In the genomic region with DNA sequence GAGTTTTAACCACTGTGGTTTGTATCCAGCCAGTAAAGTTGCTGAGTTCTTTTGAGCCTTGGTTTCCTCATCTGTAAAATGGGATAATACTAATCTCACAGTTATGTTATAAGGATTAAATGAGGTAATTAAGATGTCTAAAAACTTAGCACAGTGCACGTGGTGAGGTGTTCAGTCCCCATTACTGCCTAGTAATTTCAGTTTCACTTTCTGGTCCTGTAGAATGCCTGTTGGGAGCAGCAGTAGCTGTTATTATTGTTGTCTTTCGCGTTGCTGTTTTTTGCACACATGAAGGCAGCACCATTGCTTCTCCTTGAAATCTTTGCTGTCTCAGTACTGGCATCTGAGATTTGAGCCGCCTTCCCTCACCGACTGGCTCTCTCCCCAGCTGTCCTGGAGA, we compare ENCODE assay signal across 13 cellular contexts.
DNase-seq lines count a peak whose midpoint lies in the region; ATAC-seq and TF ChIP-seq lines count a peak whose summit lies in the region.
"Had no signal": no experiment of that assay in that cellular context is flagged by ENCODE, and none has a peak within 500 bp of the region (broad histone marks: within the 10 kb centered on the region; RNA-seq: fewer than 3 reads in every experiment).

No MANE protein-coding gene starts in this region.

- no peak for TF ChIP-seq CTCF in DND-41 (IDR thresholded peaks at IDR 0.05; ENCODE audit: borderline replicate concordance, extremely low read depth, low read length, poor library complexity, severe bottlenecking)
- no peak for TF ChIP-seq CTCF in MM.1S (IDR thresholded peaks at IDR 0.05; ENCODE audit: low read length)

- H3K36me3 ChIP-seq in DND-41 (ENCODE audit: insufficient read depth, low read length) = no peaks in the 10 kb centered on the region
- H3K36me3 ChIP-seq in MM.1S (replicated peaks; ENCODE audit: insufficient read depth, low read length) = no peaks in the 10 kb centered on the region
- H3K36me3 ChIP-seq in adipocyte (ENCODE audit: control insufficient read depth, insufficient read depth, low read length, severe bottlenecking) = no peaks in the 10 kb centered on the region
- H3K36me3 ChIP-seq: HAP-1 had no signal

- H3K4me2 ChIP-seq in DND-41 (ENCODE audit: insufficient read depth, low read length) (peak overlapping the region; percentile 40; the same call in 1 of the 2 replicates), MM.1S (ENCODE audit: low read depth, low read length) (peak overlapping the region; percentile 25; the same call in 1 of the 2 replicates)

- H3K27me3 ChIP-seq in DND-41 (ENCODE audit: insufficient read depth, low read length, poor library complexity) (no peaks in the 10 kb centered on the region), MM.1S (replicated peaks; ENCODE audit: insufficient read depth, low read length) (no peaks in the 10 kb centered on the region), adipocyte (replicated peaks; ENCODE audit: control insufficient read depth, insufficient read depth, low read length) (peaks cover 19% of the 10 kb centered on the region)

- H3K4me3 ChIP-seq in DND-41 (ENCODE audit: low read depth in 1 of 2, low read length in 2 of 2) (no peak overlapping the region), MM.1S (ENCODE audit: low read length) (no peak overlapping the region), adipocyte (ENCODE audit: low read length) (peak overlapping the region; percentile 29), skin epidermis (no peak overlapping the region)
- H3K4me3 ChIP-seq: HAP-1 had no signal

- DNase-seq in DND-41 (peak; percentile 4), MM.1S (peak; percentile 28), adipocyte (ENCODE audit: low read depth) (no peak), NCI-H2107 (lab: John Stamatoyannopoulos, UW) (no peak), amygdala (lab: John Stamatoyannopoulos, UW) (no peak), NCI-H526 (lab: John Stamatoyannopoulos, UW) (no peak)
- DNase-seq: CD4-positive, CD25-positive, alpha-beta regulatory T cell; DMS53; GOT3 had no signal

- H3K4me1 ChIP-seq in DND-41 (ENCODE audit: insufficient read depth, low read length) (peaks cover 6% of the 10 kb centered on the region), MM.1S (ENCODE audit: low read length) (no peaks in the 10 kb centered on the region), adipocyte (ENCODE audit: control insufficient read depth, insufficient read depth, low read length) (peaks cover 16% of the 10 kb centered on the region)
- H3K4me1 ChIP-seq: HAP-1 had no signal

- H3K79me2 ChIP-seq in DND-41 (ENCODE audit: insufficient read depth, low read length) (no peaks in the 10 kb centered on the region), MM.1S (ENCODE audit: low read length) (no peaks in the 10 kb centered on the region)

- H3K9ac ChIP-seq in DND-41 (ENCODE audit: low read depth, low read length) (no peak overlapping the region), MM.1S (ENCODE audit: low read length) (no peak overlapping the region), adipocyte (ENCODE audit: low read length) (no peak overlapping the region)

- H2AFZ ChIP-seq in DND-41 (ENCODE audit: low read depth, low read length) (no peak overlapping the region), MM.1S (ENCODE audit: low read length) (no peak overlapping the region)

- H3K9me2 ChIP-seq in MM.1S (replicated peaks; ENCODE audit: insufficient read depth, low read length) = no peaks in the 10 kb centered on the region

- no peaks in the 10 kb centered on the region for H3F3A ChIP-seq in MM.1S (ENCODE audit: insufficient read depth, low read length)

- ATAC-seq in DND-41 (ENCODE audit: insufficient read depth, low read depth) (peak; percentile 55), GM21786 (IDR thresholded peaks at IDR 0.05; ENCODE audit: unreplicated experiment) (no peak)
- ATAC-seq: HepG2 had no signal

- H3K9me3 ChIP-seq in DND-41 (ENCODE audit: insufficient read depth, low read length, severe bottlenecking) = no peaks in the 10 kb centered on the region
- no peaks in the 10 kb centered on the region for H3K9me3 ChIP-seq in MM.1S (replicated peaks; ENCODE audit: insufficient read depth, low read length)
- H3K9me3 ChIP-seq in adipocyte (ENCODE audit: control insufficient read depth, low read length) = no peaks in the 10 kb centered on the region
- H3K9me3 ChIP-seq: HAP-1 had no signal

- H4K20me1 ChIP-seq in DND-41 (ENCODE audit: insufficient read depth, low read length) (no peaks in the 10 kb centered on the region), MM.1S (ENCODE audit: insufficient read depth, low read length) (no peaks in the 10 kb centered on the region)

- H3K27ac ChIP-seq in DND-41 (ENCODE audit: low read length) (no peak overlapping the region), MM.1S (ENCODE audit: low read length) (no peak overlapping the region), skin epidermis (peak overlapping the region in 16 of 21 experiments; percentile 8 to 82 (median 53))

Comparison
In these comparisons a context has a peak if more than half of its experiments do, and no peak if none do; other contexts are left out.
1. DNase-seq: peak in DND-41 (single experiment) and MM.1S (single experiment); none in adipocyte (single experiment), NCI-H2107 (single experiment), amygdala (0 of 56) and NCI-H526 (0 of 2).
2. H3K27ac ChIP-seq: peak in skin epidermis (16 of 21); none in DND-41 (single experiment) and MM.1S (single experiment).